ENCODE assay signal across 10 cellular contexts in the genomic region with DNA sequence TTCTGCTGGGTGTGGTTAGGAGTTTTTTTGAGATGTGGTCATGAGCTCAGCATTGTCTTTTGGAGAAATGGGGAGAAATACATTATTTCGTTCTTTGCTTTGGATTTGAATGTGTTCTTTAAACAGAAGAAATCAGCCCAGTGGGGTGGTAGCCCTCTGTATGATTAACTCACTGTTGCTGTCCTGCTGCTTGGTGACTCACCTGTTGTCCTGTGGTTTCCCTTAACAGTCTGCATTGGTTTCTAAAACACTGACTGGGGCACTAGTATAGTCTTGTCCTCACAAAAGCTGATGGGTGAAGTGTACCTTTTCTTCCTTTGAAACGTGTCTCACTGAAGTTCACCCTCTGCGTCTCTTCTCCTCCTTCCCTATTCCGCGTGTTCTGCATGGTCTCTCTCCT.
A peak's percentile ranks its signal among the peaks of the same experiment; 100 is the strongest.
DNase-seq lines count a peak whose midpoint lies in the region; ATAC-seq and TF ChIP-seq lines count a peak whose summit lies in the region.
"Had no signal": no experiment of that assay in that cellular context is flagged by ENCODE, and none has a peak within 500 bp of the region (broad histone marks: within the 10 kb centered on the region; RNA-seq: fewer than 3 reads in every experiment).

No MANE protein-coding gene starts in this region.

- H3K4me1 ChIP-seq in endodermal cell (ENCODE audit: control insufficient read depth, insufficient read depth, low read length): peaks cover 11% of the 10 kb centered on the region
- H3K4me1 ChIP-seq in left ventricle myocardium inferior: no peaks in the 10 kb centered on the region
- H3K4me1 ChIP-seq: BLaER1 had no signal

- intact Hi-C loops in left ventricle myocardium inferior (cut with micrococcal nuclease): no loop called here

- H3K9me3 Mint-ChIP-seq in endodermal cell: no peaks in the 10 kb centered on the region
- no peaks in the 10 kb centered on the region for H3K9me3 Mint-ChIP-seq in stimulated activated memory B cell treated with anti-CD40 and anti-IgM and Interleukin-4, amounts not matched to agents 10 μg/mL and 1 μg/mL and 100 μg/mL, for 72 hours

- H3K9me3 ChIP-seq in endodermal cell (ENCODE audit: control insufficient read depth, low read length): no peaks in the 10 kb centered on the region
- no peaks in the 10 kb centered on the region for H3K9me3 ChIP-seq in left ventricle myocardium inferior (replicated peaks)
- H3K9me3 ChIP-seq: BLaER1 had no signal

- H3K27ac Mint-ChIP-seq in endodermal cell: no peak overlapping the region
- no peak overlapping the region for H3K27ac Mint-ChIP-seq in stimulated activated memory B cell treated with anti-CD40 and anti-IgM and Interleukin-4, amounts not matched to agents 10 μg/mL and 1 μg/mL and 100 μg/mL, for 72 hours

- H3K27ac ChIP-seq in endodermal cell (ENCODE audit: low read depth, low read length): no peak overlapping the region
- no peak overlapping the region for H3K27ac ChIP-seq in left ventricle myocardium inferior (replicated peaks)
- H3K27ac ChIP-seq: BLaER1 had no signal

- H3K4me3 Mint-ChIP-seq in endodermal cell: no peak overlapping the region
- no peak overlapping the region for H3K4me3 Mint-ChIP-seq in stimulated activated memory B cell treated with anti-CD40 and anti-IgM and Interleukin-4, amounts not matched to agents 10 μg/mL and 1 μg/mL and 100 μg/mL, for 72 hours

- TF ChIP-seq CTCF in endodermal cell (conservative IDR thresholded peaks at IDR 0.05): no peak
- no peak for TF ChIP-seq CTCF in left ventricle myocardium inferior (IDR thresholded peaks at IDR 0.05; ENCODE audit: borderline replicate concordance)

- in situ Hi-C loops in ACHN (cut with HindIII; ENCODE audit: low pct_ligation_motif_present, low pct_unique_long_range_greater_than_20kb, low sequenced_read_pairs): no loop called here

- H3K4me1 Mint-ChIP-seq in endodermal cell: peaks cover 6% of the 10 kb centered on the region
- H3K4me1 Mint-ChIP-seq in stimulated activated memory B cell treated with anti-CD40 and anti-IgM and Interleukin-4, amounts not matched to agents 10 μg/mL and 1 μg/mL and 100 μg/mL, for 72 hours: no peaks in the 10 kb centered on the region

- no peaks in the 10 kb centered on the region for H3K27me3 ChIP-seq in endodermal cell (ENCODE audit: control insufficient read depth, insufficient read depth, low read length, poor library complexity, severe bottlenecking)
- H3K27me3 ChIP-seq in left ventricle myocardium inferior (ENCODE audit: low read depth): no peaks in the 10 kb centered on the region
- H3K27me3 ChIP-seq: BLaER1 had no signal

- WGBS in endodermal cell (ENCODE audit: insufficient coverage in 1 of 2, insufficient read length in 1 of 2), 2 experiments: 40 to 69% methylated on average over 4 to 5 of the region's 5 CpGs

- H3K4me3 ChIP-seq in endodermal cell (ENCODE audit: low read length): peak overlapping the region; percentile 42
- H3K4me3 ChIP-seq in left ventricle myocardium inferior: no peak overlapping the region
- H3K4me3 ChIP-seq: BLaER1 had no signal

- H3K36me3 ChIP-seq in endodermal cell (ENCODE audit: control insufficient read depth, insufficient read depth, low read length): peaks cover 79% of the 10 kb centered on the region
- H3K36me3 ChIP-seq in left ventricle myocardium inferior: peaks cover 36% of the 10 kb centered on the region

- no peaks in the 10 kb centered on the region for H3K27me3 Mint-ChIP-seq in endodermal cell (ENCODE audit: insufficient read depth)
- no peaks in the 10 kb centered on the region for H3K27me3 Mint-ChIP-seq in stimulated activated memory B cell treated with anti-CD40 and anti-IgM and Interleukin-4, amounts not matched to agents 10 μg/mL and 1 μg/mL and 100 μg/mL, for 72 hours

- DNase-seq in ACHN: peak; percentile 60
- DNase-seq in endodermal cell: peak; percentile 75
- DNase-seq in GF-D8 (lab: John Stamatoyannopoulos, UW): no peak
- DNase-seq in left ventricle myocardium inferior: no peak
- no peak for DNase-seq in hippocampal formation (lab: John Stamatoyannopoulos, UW)
- DNase-seq: foreskin melanocyte had no signal

- peaks cover 38% of the 10 kb centered on the region for H3K36me3 Mint-ChIP-seq in endodermal cell (ENCODE audit: low read depth)
- H3K36me3 Mint-ChIP-seq in stimulated activated memory B cell treated with anti-CD40 and anti-IgM and Interleukin-4, amounts not matched to agents 10 μg/mL and 1 μg/mL and 100 μg/mL, for 72 hours: peaks cover 11% of the 10 kb centered on the region

- H3K9ac ChIP-seq in endodermal cell (ENCODE audit: extremely low read depth, low read length, poor library complexity, severe bottlenecking): peak overlapping the region; percentile 40
- H3K9ac ChIP-seq: BLaER1 had no signal

- ATAC-seq in GM21528 (IDR thresholded peaks at IDR 0.05; ENCODE audit: low FRiP score, unreplicated experiment) (peak; percentile 81), HG03457 (IDR thresholded peaks at IDR 0.05; ENCODE audit: unreplicated experiment) (peak; percentile 91)
- ATAC-seq in stimulated activated memory B cell treated with anti-CD40 and anti-IgM and Interleukin-4, amounts not matched to agents 10 μg/mL and 1 μg/mL and 100 μg/mL, for 72 hours: no peak

Comparison
In these comparisons a context has a peak if more than half of its experiments do, and no peak if none do; other contexts are left out.
1. DNase-seq: peak in ACHN (single experiment) and endodermal cell (single experiment); none in GF-D8 (single experiment), left ventricle myocardium inferior (single experiment) and hippocampal formation (0 of 2).